ENCODE assay signal across 14 cellular contexts in the genomic region with DNA sequence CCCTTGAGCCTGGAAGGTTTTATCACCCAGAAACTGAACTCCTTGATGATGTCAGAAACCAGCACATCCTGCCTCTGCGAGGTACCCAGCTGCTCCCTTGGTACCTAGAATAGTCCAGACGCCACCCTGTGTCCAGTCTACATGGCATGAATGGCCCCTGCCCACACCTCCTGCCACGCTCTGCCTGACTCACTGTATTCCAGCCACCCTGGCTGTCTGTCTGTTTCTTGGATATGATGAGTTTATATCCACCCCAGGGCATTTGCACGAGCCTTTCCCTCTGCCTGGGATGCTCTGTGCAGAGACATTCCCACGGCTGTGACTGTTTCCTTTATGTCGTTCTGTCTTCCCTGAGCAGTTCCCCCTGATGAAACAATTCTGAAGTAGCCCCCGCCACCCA.
A peak's percentile ranks its signal among the peaks of the same experiment; 100 is the strongest.
DNase-seq lines count a peak whose midpoint lies in the region; ATAC-seq and TF ChIP-seq lines count a peak whose summit lies in the region.
"Had no signal": no experiment of that assay in that cellular context is flagged by ENCODE, and none has a peak within 500 bp of the region (broad histone marks: within the 10 kb centered on the region; RNA-seq: fewer than 3 reads in every experiment).

No MANE protein-coding gene starts in this region.

- peak; percentile 29 for DNase-seq in Daoy (ENCODE audit: low read depth)
- DNase-seq in HFFc6, result peak; percentile 16
- DNase-seq in RWPE1 (ENCODE audit: low spot score), result peak; percentile 25
- DNase-seq in kidney tubule cell (ENCODE audit: low spot score), result peak; percentile 22
- no peak for DNase-seq in activated CD8-positive, alpha-beta memory T cell treated with anti-CD3 and anti-CD28 coated beads, Interleukin-2, amount 50 U/mL, for 48 hours
- DNase-seq in NAMALWA (ENCODE audit: low spot score), result no peak
- DNase-seq in effector CD8-positive, alpha-beta T cell (lab: John Stamatoyannopoulos, UW), result no peak
- DNase-seq: Karpas-422, NCI-H1417, NCI-H2029, NCI-H510A treated with DMSO at 0.1 percent for 48 hours, T-cell had no signal

- POLR2A ChIA-PET in RWPE1 (lab: Yijun Ruan, JAX; ENCODE audit: low non-redundant PET), result no interaction called here

- H3K27me3 Mint-ChIP-seq in HFFc6 (ENCODE audit: insufficient read depth), result peaks cover 2% of the 10 kb centered on the region; the same call in 1 of the 2 replicates

- no peak overlapping the region for H3K4me3 Mint-ChIP-seq in HFFc6
- H3K4me3 Mint-ChIP-seq: T-cell had no signal

- CTCF ChIA-PET in RWPE1 (lab: Yijun Ruan, JAX), result interaction anchor here (0.5 kb wide), 1 partner anchor 53 kb away, joined by 3 read pairs; no protein-coding TSS in a partner anchor

- H3K27ac Mint-ChIP-seq in HFFc6, result peak overlapping the region; percentile 77
- H3K27ac Mint-ChIP-seq: T-cell had no signal

- peaks cover 31% of the 10 kb centered on the region for H3K4me1 Mint-ChIP-seq in HFFc6 (ENCODE audit: low read depth)

- H3K27ac ChIP-seq in RWPE1, result no peak overlapping the region
- H3K27ac ChIP-seq: SK-N-MC had no signal

- TF ChIP-seq CTCF in HFFc6 (IDR thresholded peaks at IDR 0.05) (no peak), RWPE1 (conservative IDR thresholded peaks at IDR 0.05; ENCODE audit: low read depth) (no peak)

- no peaks in the 10 kb centered on the region for H3K36me3 Mint-ChIP-seq in HFFc6 (ENCODE audit: low read depth)
- H3K36me3 Mint-ChIP-seq: T-cell had no signal

- H3K9me3 Mint-ChIP-seq in HFFc6, result peaks cover 4% of the 10 kb centered on the region; the same call in 1 of the 2 replicates
- H3K9me3 Mint-ChIP-seq: T-cell had no signal

- ATAC-seq in GM21447 (IDR thresholded peaks at IDR 0.05; ENCODE audit: unreplicated experiment), result no peak
- ATAC-seq: T-cell had no signal

Comparison
In these comparisons a context has a peak if more than half of its experiments do, and no peak if none do; other contexts are left out.
1. DNase-seq: peak in Daoy (single experiment), HFFc6 (single experiment), RWPE1 (single experiment) and kidney tubule cell (single experiment); none in activated CD8-positive, alpha-beta memory T cell treated with anti-CD3 and anti-CD28 coated beads, Interleukin-2, amount 50 U/mL, for 48 hours (single experiment), NAMALWA (single experiment) and effector CD8-positive, alpha-beta T cell (single experiment).